ENCODE assay signal across 8 cellular contexts in genomic region chr1:28508435-28508754, GRCh38. TPM values are rescaled to one million over a fixed set of nuclear protein-coding genes. Genes with fewer than 3 reads are reported as not detected.
DNase-seq lines count a peak whose midpoint lies in the region; ATAC-seq and TF ChIP-seq lines count a peak whose summit lies in the region.

No MANE protein-coding gene starts in this region.

- no peak overlapping the region for H2AFZ ChIP-seq in KMS-11 (ENCODE audit: low read depth)

- DNase-seq in BJ (ENCODE audit: low read depth) (no peak), astrocyte of the hippocampus (ENCODE audit: low read depth, low spot score) (peak; percentile 46), mesenteric fat pad (ENCODE audit: low spot score) (no peak), cerebellum (ENCODE audit: low spot score) (no peak), AG08396 (ENCODE audit: low spot score) (no peak)

- peaks cover 43% of the 10 kb centered on the region for H3K79me2 ChIP-seq in KMS-11 (ENCODE audit: insufficient read depth, low read depth)

- H3K27ac ChIP-seq in KMS-11 (peak overlapping the region; percentile 96), muscle layer of duodenum (ENCODE audit: low read length) (peak overlapping the region; percentile 76)

- POLR2A ChIA-PET in BJ (lab: Charles Lee): interaction anchor here (0.5 to 1.4 kb wide), 6 partner anchors 26 to 259 kb away, joined by 4 to 12 read pairs (median 6); partner anchors contain the start of gene MED18

- H3K36me3 ChIP-seq in BJ (ENCODE audit: control insufficient read depth, insufficient read depth, low read length) (peaks cover 20% of the 10 kb centered on the region), KMS-11 (ENCODE audit: insufficient read depth) (peaks cover 28% of the 10 kb centered on the region), muscle layer of duodenum (ENCODE audit: control insufficient read depth in 1 of 2, insufficient read depth in 2 of 2, low read length in 2 of 2) (peaks cover 37 to 53% of the 10 kb centered on the region in 2 donors)

- peaks cover 19% of the 10 kb centered on the region for H4K20me1 ChIP-seq in KMS-11 (ENCODE audit: insufficient read depth)

- TF ChIP-seq CTCF in BJ (IDR thresholded peaks at IDR 0.05; ENCODE audit: insufficient read depth, low read depth, low read length) (no peak), KMS-11 (conservative IDR thresholded peaks at IDR 0.05; ENCODE audit: low read depth, low read length) (no peak)

- H3K4me3 ChIP-seq in BJ (ENCODE audit: low read depth, low read length): peak overlapping the region; percentile 71
- H3K4me3 ChIP-seq in KMS-11 (IDR thresholded peaks at IDR 0.05; ENCODE audit: insufficient read depth, low read depth, low read length): no peak overlapping the region
- H3K4me3 ChIP-seq in muscle layer of duodenum (ENCODE audit: low read depth in 1 of 2, low read length in 2 of 2): peak overlapping the region in 1 of 2 donors; percentile 90

- no peak for ATAC-seq in GM21737 (IDR thresholded peaks at IDR 0.05; ENCODE audit: unreplicated experiment)

- H3K4me1 ChIP-seq in KMS-11 (ENCODE audit: low read depth, poor library complexity, severe bottlenecking): peaks cover 56% of the 10 kb centered on the region
- peaks cover 25 to 38% of the 10 kb centered on the region in 2 donors for H3K4me1 ChIP-seq in muscle layer of duodenum (ENCODE audit: control insufficient read depth in 1 of 2, insufficient read depth in 2 of 2, low read length in 2 of 2)

- CTCF ChIA-PET in BJ (lab: Yijun Ruan, JAX): interaction anchor here (1.0 to 2.7 kb wide), 3 partner anchors 9 to 259 kb away, joined by 3 to 6 read pairs (median 5); no protein-coding TSS in a partner anchor

- H3K4me2 ChIP-seq in KMS-11: peak overlapping the region; percentile 91

- peak overlapping the region; percentile 98 for H3K9ac ChIP-seq in KMS-11

- no peaks in the 10 kb centered on the region for H3K9me3 ChIP-seq in muscle layer of duodenum (ENCODE audit: control insufficient read depth in 1 of 2, low read length in 2 of 2)

- H3K27me3 ChIP-seq in BJ (ENCODE audit: control insufficient read depth, insufficient read depth, low read length) (no peaks in the 10 kb centered on the region), KMS-11 (ENCODE audit: insufficient read depth, low read depth) (no peaks in the 10 kb centered on the region), muscle layer of duodenum (ENCODE audit: low read depth, low read length) (no peaks in the 10 kb centered on the region)

RNA-seq across cellular contexts. Expression of gene RCC1, which starts 2.6 kb away (rescaled TPM):
- 27.0 and 41.5 TPM in 2 replicates for polyA plus RNA-seq in BJ (2011; rRNA removed)
- polyA minus RNA-seq in BJ (2011; rRNA and poly(A)+ RNA removed): 19.0 and 23.2 TPM in 2 replicates
- total RNA-seq in mesenteric fat pad (18.6 TPM), cerebellum (11.1 TPM)

RNA-seq across cellular contexts. Expression of gene TRNAU1AP, which starts 44.5 kb away (rescaled TPM):
- 26.6 and 35.5 TPM in 2 replicates for polyA plus RNA-seq in BJ (2011; rRNA removed)
- 10.4 and 10.5 TPM in 2 replicates for polyA minus RNA-seq in BJ (2011; rRNA and poly(A)+ RNA removed)
- total RNA-seq in mesenteric fat pad (25.1 TPM), cerebellum (33.6 TPM)
